35 cellular contexts compared by ENCODE assay signal in the genomic region with DNA sequence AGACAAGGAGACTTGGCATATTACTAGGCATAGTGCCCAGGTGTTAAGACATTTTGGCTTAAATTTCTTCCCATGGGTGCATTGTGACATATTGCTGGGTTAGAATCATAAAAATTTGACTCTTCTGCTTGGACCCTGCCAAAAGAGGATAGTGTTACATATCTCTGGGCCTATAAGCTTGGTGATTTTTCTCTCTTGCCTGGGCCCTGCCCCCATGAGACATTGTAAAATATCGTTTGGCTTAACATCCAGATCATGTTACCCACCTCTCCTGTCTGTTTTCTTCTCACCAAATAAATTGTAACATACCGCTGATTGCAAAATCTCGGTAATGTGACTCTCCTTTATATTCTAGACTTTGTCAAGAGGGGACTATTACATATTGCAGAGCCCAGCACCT.
DNase-seq lines count a peak whose midpoint lies in the region; ATAC-seq, FAIRE-seq and TF ChIP-seq lines count a peak whose summit lies in the region.
"Had no signal": no experiment of that assay in that cellular context is flagged by ENCODE, and none has a peak within 500 bp of the region (broad histone marks: within the 10 kb centered on the region; RNA-seq: fewer than 3 reads in every experiment).

No MANE protein-coding gene starts in this region.

- intact Hi-C loops in gastrocnemius medialis (cut with DNase I; ENCODE audit: low total_unique reads) (no loop called here), heart right ventricle (cut with DNase I) (no loop called here)

- no peaks in the 10 kb centered on the region for H3K27me3 ChIP-seq in RWPE2 (ENCODE audit: insufficient read depth, poor library complexity, severe bottlenecking)
- no peaks in the 10 kb centered on the region for H3K27me3 ChIP-seq in gastrocnemius medialis
- H3K27me3 ChIP-seq in heart right ventricle: no peaks in the 10 kb centered on the region
- H3K27me3 ChIP-seq: BE2C; BLaER1; BLaER1 treated with 17β-estradiol and CSF1 and Interleukin-3, amounts not matched to agents 10 nM and 100 nM had no signal

- no peaks in the 10 kb centered on the region for H3K36me3 ChIP-seq in RWPE2 (ENCODE audit: low read depth)
- H3K36me3 ChIP-seq in gastrocnemius medialis: no peaks in the 10 kb centered on the region
- H3K36me3 ChIP-seq in heart right ventricle: no peaks in the 10 kb centered on the region
- H3K36me3 ChIP-seq: BE2C; BLaER1; BLaER1 treated with 17β-estradiol and CSF1 and Interleukin-3, amounts not matched to agents 10 nM and 100 nM had no signal

- no peaks in the 10 kb centered on the region for H3K9me3 ChIP-seq in RWPE2 (ENCODE audit: severe bottlenecking)
- H3K9me3 ChIP-seq in gastrocnemius medialis: no peaks in the 10 kb centered on the region
- H3K9me3 ChIP-seq in heart right ventricle: no peaks in the 10 kb centered on the region
- H3K9me3 ChIP-seq: A549; BE2C; BLaER1; BLaER1 treated with 17β-estradiol and CSF1 and Interleukin-3, amounts not matched to agents 10 nM and 100 nM; Caco-2 had no signal

- ATAC-seq in RWPE2 (ENCODE audit: low read depth) (peak; percentile 48; the same call in 2 of the 3 replicates), gastrocnemius medialis (peak; percentile 91 to 96), heart right ventricle (no peak), GM19463 (IDR thresholded peaks at IDR 0.05; ENCODE audit: unreplicated experiment) (no peak), GM21576 (IDR thresholded peaks at IDR 0.05; ENCODE audit: unreplicated experiment) (no peak)
- ATAC-seq: A549; CD8-positive, alpha-beta T cell had no signal

- TF ChIP-seq CTCF in RWPE2 (IDR thresholded peaks at IDR 0.05; ENCODE audit: poor library complexity, severe bottlenecking) (no peak), gastrocnemius medialis (IDR thresholded peaks at IDR 0.05 in 4 of 5, conservative IDR thresholded peaks at IDR 0.05 in 1 of 5) (no peak), heart right ventricle (IDR thresholded peaks at IDR 0.05) (no peak)

- H3K4me1 ChIP-seq in RWPE2 (ENCODE audit: insufficient read depth, poor library complexity, severe bottlenecking): no peaks in the 10 kb centered on the region
- H3K4me1 ChIP-seq in gastrocnemius medialis: no peaks in the 10 kb centered on the region
- no peaks in the 10 kb centered on the region for H3K4me1 ChIP-seq in heart right ventricle
- H3K4me1 ChIP-seq: A549; BE2C; BLaER1; BLaER1 treated with 17β-estradiol and CSF1 and Interleukin-3, amounts not matched to agents 10 nM and 100 nM; Caco-2 had no signal

- DNase-seq in NCI-H2171 (lab: John Stamatoyannopoulos, UW) (peak; percentile 59), NCI-H2171 treated with DMSO at 0.1 percent for 48 hours (lab: John Stamatoyannopoulos, UW) (peak; percentile 86), RWPE2 (ENCODE audit: low spot score) (no peak), gastrocnemius medialis (peak; percentile 3 to 61), urothelium cell line (ENCODE audit: low spot score) (no peak), heart right ventricle (no peak)
- DNase-seq: 8988T; ACHN; AML-193; BE2C; C1 segment of cervical spinal cord; Caco-2; Calu3; CD4-positive, alpha-beta memory T cell; CD4-positive, alpha-beta T cell; CD4-positive, CD25-positive, alpha-beta regulatory T cell; CD8-positive, alpha-beta memory T cell; CD8-positive, alpha-beta T cell; COR-L47; DMS 273 treated with DMSO at 0.1 percent for 48 hours; DMS153; DMS53; DMS79; DMS79 treated with DMSO at 0.1 percent for 48 hours; DND-41; EL had no signal

- H3K4me3 ChIP-seq in RWPE2 (ENCODE audit: severe bottlenecking) (no peak overlapping the region), gastrocnemius medialis (no peak overlapping the region), heart right ventricle (no peak overlapping the region)
- H3K4me3 ChIP-seq: A549; BLaER1; BLaER1 treated with 17β-estradiol and CSF1 and Interleukin-3, amounts not matched to agents 10 nM and 100 nM had no signal

- no peak for FAIRE-seq in urothelium cell line (lab: Jason Lieb, UNC)
- FAIRE-seq: A204.1, A549, D721Med had no signal

- H3K27ac ChIP-seq in RWPE2 (ENCODE audit: poor library complexity, severe bottlenecking): no peak overlapping the region
- H3K27ac ChIP-seq in gastrocnemius medialis: no peak overlapping the region
- no peak overlapping the region for H3K27ac ChIP-seq in heart right ventricle
- H3K27ac ChIP-seq: 22Rv1; A549; BLaER1; BLaER1 treated with 17β-estradiol and CSF1 and Interleukin-3, amounts not matched to agents 10 nM and 100 nM; C4-2B had no signal

- no peak for TF ChIP-seq POLR2A in gastrocnemius medialis (IDR thresholded peaks at IDR 0.05)

- in situ Hi-C loops in gastrocnemius medialis (cut with MboI; ENCODE audit: low sequenced_read_pairs in 4 of 4): no loop called here

- 56 to 57% methylated on average over 3 of the region's 3 CpGs for WGBS in heart right ventricle, 2 donors

Comparison
In these comparisons a context has a peak if more than half of its experiments do, and no peak if none do; other contexts are left out.
1. DNase-seq: peak in NCI-H2171 (single experiment), NCI-H2171 treated with DMSO at 0.1 percent for 48 hours (single experiment) and gastrocnemius medialis (2 of 2); none in RWPE2 (single experiment), urothelium cell line (single experiment) and heart right ventricle (0 of 2).
2. ATAC-seq: peak in RWPE2 (single experiment) and gastrocnemius medialis (2 of 2); none in heart right ventricle (0 of 8), GM19463 (single experiment) and GM21576 (single experiment).